Comparison of ENCODE assay signal across 11 cellular contexts in the genomic region with DNA sequence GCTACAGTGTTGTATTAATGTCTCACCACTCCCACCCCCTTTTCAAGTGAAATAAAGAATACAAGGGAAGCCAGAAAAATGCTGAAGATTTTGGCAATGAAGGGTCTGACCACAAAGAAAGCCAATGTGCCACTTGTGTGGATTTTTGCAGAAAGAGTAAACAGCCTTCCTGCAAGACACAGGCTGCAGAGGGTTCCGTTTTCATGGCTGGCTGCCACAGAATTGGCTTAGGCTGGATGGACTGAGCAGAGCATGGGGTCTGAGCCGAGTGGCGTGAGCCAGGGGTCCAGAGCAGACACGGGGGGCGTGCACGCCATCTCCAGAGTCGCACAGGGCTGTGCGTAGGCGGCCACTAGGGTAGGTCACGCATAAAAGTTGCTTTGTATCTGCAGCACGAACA.
DNase-seq lines count a peak whose midpoint lies in the region; ATAC-seq and TF ChIP-seq lines count a peak whose summit lies in the region.
"Had no signal": no experiment of that assay in that cellular context is flagged by ENCODE, and none has a peak within 500 bp of the region (broad histone marks: within the 10 kb centered on the region; RNA-seq: fewer than 3 reads in every experiment).

No MANE protein-coding gene starts in this region.

- H3K36me3 Mint-ChIP-seq in HFFc6 (ENCODE audit: low read depth), result no peaks in the 10 kb centered on the region

- H3K4me3 Mint-ChIP-seq in HFFc6, result peak overlapping the region; percentile 79; the same call in 1 of the 2 replicates

- H3K27ac ChIP-seq in brain microvascular endothelial cell, result no peak overlapping the region
- no peak overlapping the region for H3K27ac ChIP-seq in stomach smooth muscle (ENCODE audit: low read length)

- peaks cover 10% of the 10 kb centered on the region; the same call in 1 of the 2 replicates for H3K4me1 Mint-ChIP-seq in HFFc6 (ENCODE audit: low read depth)

- no peaks in the 10 kb centered on the region for H3K9me3 Mint-ChIP-seq in HFFc6

- no peaks in the 10 kb centered on the region for H3K9me3 ChIP-seq in stomach smooth muscle (ENCODE audit: control insufficient read depth in 2 of 2, low read length in 2 of 2)

- no peaks in the 10 kb centered on the region for H3K27me3 ChIP-seq in brain microvascular endothelial cell (replicated peaks)
- peaks cover 0 to 7% of the 10 kb centered on the region in 2 donors for H3K27me3 ChIP-seq in stomach smooth muscle (ENCODE audit: control insufficient read depth in 1 of 2, insufficient read depth in 2 of 2, low read length in 2 of 2)

- peaks cover 11% of the 10 kb centered on the region for H3K27me3 Mint-ChIP-seq in HFFc6 (ENCODE audit: insufficient read depth)

- H3K4me3 ChIP-seq in brain microvascular endothelial cell (ENCODE audit: low read depth, low read length) (peak overlapping the region; percentile 33), stomach smooth muscle (ENCODE audit: low read length in 2 of 2) (peak overlapping the region; percentile 58 to 66)

- TF ChIP-seq CTCF in HFFc6 (IDR thresholded peaks at IDR 0.05) (no peak), brain microvascular endothelial cell (IDR thresholded peaks at IDR 0.05; ENCODE audit: low read depth, low read length, missing control alignments) (no peak)

- no peak overlapping the region for H3K27ac Mint-ChIP-seq in HFFc6

- in situ Hi-C loops in brain microvascular endothelial cell (cut with HindIII; ENCODE audit: low pct_ligation_motif_present, low sequenced_read_pairs), result no loop called here

- peaks cover 7% of the 10 kb centered on the region for H3K4me1 ChIP-seq in stomach smooth muscle (ENCODE audit: control insufficient read depth, insufficient read depth, low read length)

- ATAC-seq in HG03442 (IDR thresholded peaks at IDR 0.05; ENCODE audit: unreplicated experiment), result no peak
- ATAC-seq in HG02610 (IDR thresholded peaks at IDR 0.05; ENCODE audit: unreplicated experiment), result no peak
- ATAC-seq in GM18907 (IDR thresholded peaks at IDR 0.05; ENCODE audit: unreplicated experiment), result no peak
- ATAC-seq: Right ventricle myocardium inferior had no signal

- no peak overlapping the region for H3K9ac ChIP-seq in stomach smooth muscle (ENCODE audit: low read length in 2 of 2)

- DNase-seq in HFFc6 (no peak), brain microvascular endothelial cell (no peak), kidney glomerular epithelial cell (lab: John Stamatoyannopoulos, UW) (peak; percentile 4), activated T-cell treated with anti-CD3 and anti-CD28 coated beads for 4 hours (no peak)
- DNase-seq: activated CD4-positive, CD25-positive, alpha-beta regulatory T cell; cortex of kidney had no signal

- H3K36me3 ChIP-seq in brain microvascular endothelial cell (replicated peaks), result no peaks in the 10 kb centered on the region
- no peaks in the 10 kb centered on the region for H3K36me3 ChIP-seq in stomach smooth muscle (ENCODE audit: control insufficient read depth in 2 of 2, insufficient read depth in 2 of 2, low read length in 2 of 2)
